Comparison of ENCODE assay signal across 23 cellular contexts in the genomic region with DNA sequence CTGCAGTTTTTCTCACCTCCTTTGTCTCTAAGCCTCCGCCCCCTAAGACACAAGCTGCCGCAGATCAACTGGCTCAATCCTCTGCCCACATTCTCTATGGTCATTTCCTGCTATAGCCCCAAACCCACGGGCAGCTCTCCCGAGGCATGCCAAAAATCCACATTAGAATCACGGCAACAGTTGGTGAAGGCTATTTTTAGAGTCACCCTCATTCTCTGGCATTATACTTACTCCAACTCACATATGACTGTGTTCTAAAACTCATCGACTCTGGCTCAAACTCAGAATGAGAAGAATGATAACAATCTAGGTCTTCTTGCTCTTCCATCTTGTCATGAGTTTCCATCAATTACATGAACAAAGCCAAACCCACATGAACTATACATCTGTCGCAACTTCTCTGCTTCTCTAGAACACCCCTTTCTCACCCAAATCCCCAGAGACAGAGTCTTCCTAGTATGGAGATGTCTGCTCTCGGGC. TPM values are rescaled to one million over a fixed set of nuclear protein-coding genes. Genes with fewer than 3 reads are reported as not detected.
DNase-seq lines count a peak whose midpoint lies in the region; ATAC-seq and TF ChIP-seq lines count a peak whose summit lies in the region.
"Had no signal": no experiment of that assay in that cellular context is flagged by ENCODE, and none has a peak within 500 bp of the region (broad histone marks: within the 10 kb centered on the region; RNA-seq: fewer than 3 reads in every experiment).

No MANE protein-coding gene starts in this region.

- H3K9me3 ChIP-seq in DND-41 (ENCODE audit: insufficient read depth, low read length, severe bottlenecking) (peaks cover 5% of the 10 kb centered on the region), trophoblast cell (ENCODE audit: insufficient read depth, low read depth, low read length) (no peaks in the 10 kb centered on the region)

- no peaks in the 10 kb centered on the region for H3K79me1 ChIP-seq in trophoblast cell (ENCODE audit: low read length)

- no peak for TF ChIP-seq CTCF in DND-41 (IDR thresholded peaks at IDR 0.05; ENCODE audit: borderline replicate concordance, extremely low read depth, low read length, poor library complexity, severe bottlenecking)
- TF ChIP-seq CTCF in cardiac fibroblast (IDR thresholded peaks at IDR 0.05; ENCODE audit: low read depth, low read length), result no peak

- peak; percentile 62; the same call in 2 of the 3 replicates for ATAC-seq in DND-41 (ENCODE audit: insufficient read depth, low read depth)
- ATAC-seq in activated T-cell treated with anti-CD3 and anti-CD28 coated beads, Interleukin-2, amount 50 U/mL, for 4 hours, result no peak
- ATAC-seq: lower lobe of right lung had no signal

- H3K27me3 ChIP-seq in DND-41 (ENCODE audit: insufficient read depth, low read length, poor library complexity) (no peaks in the 10 kb centered on the region), trophoblast cell (ENCODE audit: insufficient read depth, low read length) (no peaks in the 10 kb centered on the region)
- H3K27me3 ChIP-seq: BLaER1 treated with 17β-estradiol and CSF1 and Interleukin-3, amounts not matched to agents 10 nM and 100 nM; cardiac muscle cell; esophagus muscularis mucosa had no signal

- H3K23ac ChIP-seq in trophoblast cell (ENCODE audit: low read length), result no peak overlapping the region

- H3K79me2 ChIP-seq in DND-41 (ENCODE audit: insufficient read depth, low read length), result no peaks in the 10 kb centered on the region
- no peaks in the 10 kb centered on the region for H3K79me2 ChIP-seq in trophoblast cell (ENCODE audit: control insufficient read depth, insufficient read depth, low read length, poor library complexity)

- H3K27ac ChIP-seq in DND-41 (ENCODE audit: low read length) (no peak overlapping the region), trophoblast cell (ENCODE audit: low read depth, low read length) (no peak overlapping the region)
- H3K27ac ChIP-seq: BLaER1 treated with 17β-estradiol and CSF1 and Interleukin-3, amounts not matched to agents 10 nM and 100 nM; cardiac muscle cell; esophagus muscularis mucosa; HL-60; lower lobe of right lung; VCaP had no signal

- H2AFZ ChIP-seq in DND-41 (ENCODE audit: low read depth, low read length) (no peak overlapping the region), trophoblast cell (ENCODE audit: insufficient read depth, low read length, poor library complexity) (no peak overlapping the region)

- H3K4me1 Mint-ChIP-seq in activated T-cell treated with anti-CD3 and anti-CD28 coated beads, Interleukin-2, amount 50 U/mL, for 4 hours (ENCODE audit: low read depth), result no peaks in the 10 kb centered on the region
- H3K4me1 Mint-ChIP-seq: naive B cell had no signal

- H3K36me3 Mint-ChIP-seq in activated T-cell treated with anti-CD3 and anti-CD28 coated beads, Interleukin-2, amount 50 U/mL, for 4 hours (ENCODE audit: insufficient read depth), result no peaks in the 10 kb centered on the region

- H4K20me1 ChIP-seq in DND-41 (ENCODE audit: insufficient read depth, low read length), result no peaks in the 10 kb centered on the region
- H4K20me1 ChIP-seq: BLaER1 treated with 17β-estradiol and CSF1 and Interleukin-3, amounts not matched to agents 10 nM and 100 nM had no signal

- H3K4me3 Mint-ChIP-seq in activated T-cell treated with anti-CD3 and anti-CD28 coated beads, Interleukin-2, amount 50 U/mL, for 4 hours, result no peak overlapping the region
- H3K4me3 Mint-ChIP-seq: naive B cell had no signal

- H3K4me1 ChIP-seq in DND-41 (ENCODE audit: insufficient read depth, low read length) (no peaks in the 10 kb centered on the region), trophoblast cell (ENCODE audit: control insufficient read depth in 1 of 2, insufficient read depth in 2 of 2, low read length in 2 of 2) (peaks cover 0 to 2% of the 10 kb centered on the region in 2 experiments)
- H3K4me1 ChIP-seq: esophagus muscularis mucosa, lower lobe of right lung had no signal

- H3K9me3 Mint-ChIP-seq in activated T-cell treated with anti-CD3 and anti-CD28 coated beads, Interleukin-2, amount 50 U/mL, for 4 hours, result peaks cover 7% of the 10 kb centered on the region

- no peak overlapping the region for H3K4me2 ChIP-seq in DND-41 (ENCODE audit: insufficient read depth, low read length)
- no peak overlapping the region for H3K4me2 ChIP-seq in trophoblast cell (ENCODE audit: low read length)

- DNase-seq in DND-41 (no peak), LHCN-M2 (ENCODE audit: low read depth) (peak; percentile 96), cardiac fibroblast (ENCODE audit: low read depth in 2 of 2) (peak; percentile 7 to 12), trophoblast cell (peak; percentile 31 to 83), mesenteric fat pad (ENCODE audit: low spot score) (no peak), COLO668 (lab: John Stamatoyannopoulos, UW; ENCODE audit: unreplicated experiment) (no peak), ureter (ENCODE audit: low spot score) (no peak)
- DNase-seq in activated T-cell treated with anti-CD3 and anti-CD28 coated beads, Interleukin-2, amount 50 U/mL, for 4 hours, result no peak
- DNase-seq: activated CD4-positive, alpha-beta T cell treated with anti-CD3 and anti-CD28 coated beads, Interleukin-2, amount 50 U/mL, for 48 hours; effector CD4-positive, alpha-beta T cell; glutamatergic neuron; lower lobe of right lung; MV-4-11; naive B cell; NCI-H2029; NCI-H510A; stimulated activated CD4-positive, alpha-beta T cell treated with anti-CD3 and anti-CD28 coated beads, Interleukin-4, amount 100 ng/mL, for 4 hours; T-helper 1 cell had no signal

- H2BK120ac ChIP-seq in trophoblast cell (ENCODE audit: insufficient read depth, low read length, poor library complexity), result no peak overlapping the region

- no peak overlapping the region for H3K14ac ChIP-seq in trophoblast cell (ENCODE audit: low read length)

- WGBS in trophoblast cell (ENCODE audit: extremely low coverage, insufficient coverage, insufficient read length), result no CpG with 5 or more reads among the region's 8 CpGs

- no peak overlapping the region for H3K18ac ChIP-seq in trophoblast cell (ENCODE audit: low read length)

- H3K27me3 Mint-ChIP-seq in activated T-cell treated with anti-CD3 and anti-CD28 coated beads, Interleukin-2, amount 50 U/mL, for 4 hours (ENCODE audit: low read depth), result peaks cover 30% of the 10 kb centered on the region

- no peaks in the 10 kb centered on the region for H3K36me3 ChIP-seq in DND-41 (ENCODE audit: insufficient read depth, low read length)
- no peaks in the 10 kb centered on the region for H3K36me3 ChIP-seq in trophoblast cell (ENCODE audit: control insufficient read depth in 1 of 2, insufficient read depth in 2 of 2, low read length in 2 of 2)
- H3K36me3 ChIP-seq: BLaER1 treated with 17β-estradiol and CSF1 and Interleukin-3, amounts not matched to agents 10 nM and 100 nM; cardiac muscle cell; esophagus muscularis mucosa; lower lobe of right lung had no signal

- H4K12ac ChIP-seq in trophoblast cell (ENCODE audit: low read depth, low read length), result no peak overlapping the region

- H2AK5ac ChIP-seq in trophoblast cell (ENCODE audit: low read length), result no peak overlapping the region

- no peak overlapping the region for H2BK12ac ChIP-seq in trophoblast cell (ENCODE audit: low read length)

- H4K8ac ChIP-seq in trophoblast cell (ENCODE audit: low read depth, low read length), result no peak overlapping the region

- no peak overlapping the region for H3K4ac ChIP-seq in trophoblast cell (ENCODE audit: low read depth, low read length)

- no peak overlapping the region for H3K9ac ChIP-seq in DND-41 (ENCODE audit: low read depth, low read length)
- no peak overlapping the region for H3K9ac ChIP-seq in trophoblast cell (ENCODE audit: low read length)
- H3K9ac ChIP-seq: BLaER1 treated with 17β-estradiol and CSF1 and Interleukin-3, amounts not matched to agents 10 nM and 100 nM had no signal

- H3K4me3 ChIP-seq in DND-41 (ENCODE audit: low read depth in 1 of 2, low read length in 2 of 2) (no peak overlapping the region), cardiac fibroblast (replicated peaks in 1 of 2; ENCODE audit: low read depth in 2 of 2, low read length in 2 of 2) (no peak overlapping the region), trophoblast cell (ENCODE audit: low read depth, low read length) (no peak overlapping the region)
- H3K4me3 ChIP-seq: BLaER1 treated with 17β-estradiol and CSF1 and Interleukin-3, amounts not matched to agents 10 nM and 100 nM; cardiac muscle cell; esophagus muscularis mucosa; lower lobe of right lung had no signal

- no peak overlapping the region for H2BK5ac ChIP-seq in trophoblast cell (ENCODE audit: low read depth, low read length, poor library complexity)

- no peak overlapping the region for H4K91ac ChIP-seq in trophoblast cell (ENCODE audit: low read depth, low read length)

RNA-seq across cellular contexts. Expression of a gene that starts 10.9 kb away (rescaled TPM):
- total RNA-seq in LHCN-M2 (2014; rRNA removed) (2.5 and 3.3 TPM in 2 replicates), mesenteric fat pad (2.4 TPM), ureter (6.3 TPM)
- 5.8 TPM for polyA plus RNA-seq in LHCN-M2 (2012)
- polyA plus RNA-seq in trophoblast cell (2013), result 19.0 and 19.5 TPM in 2 replicates
- total RNA-seq in activated T-cell treated with anti-CD3 and anti-CD28 coated beads, Interleukin-2, amount 50 U/mL, for 4 hours, result under 1 TPM; 0.27 to 0.53 (median 0.46) TPM

RNA-seq across cellular contexts. Expression of a gene that starts 43.8 kb away (rescaled TPM):
- total RNA-seq in LHCN-M2 (2014; rRNA removed), result 22.3 and 23.9 TPM in 2 replicates
- polyA plus RNA-seq in LHCN-M2 (2012), result 9.1 TPM
- 8.0 and 8.2 TPM in 2 replicates for polyA plus RNA-seq in trophoblast cell (2013)
- 1 to 10 TPM; 7.0 to 8.3 (median 7.3) TPM for total RNA-seq in activated T-cell treated with anti-CD3 and anti-CD28 coated beads, Interleukin-2, amount 50 U/mL, for 4 hours
- total RNA-seq in mesenteric fat pad, result 13.6 TPM
- total RNA-seq in ureter, result 16.2 TPM

Comparison
In these comparisons a context has a peak if more than half of its experiments do, and no peak if none do; other contexts are left out.
1. DNase-seq: peak in LHCN-M2 (single experiment), cardiac fibroblast (2 of 2) and trophoblast cell (2 of 2); none in DND-41 (single experiment), activated T-cell treated with anti-CD3 and anti-CD28 coated beads, Interleukin-2, amount 50 U/mL, for 4 hours (single experiment), mesenteric fat pad (single experiment), COLO668 (single experiment) and ureter (single experiment).